12 cellular contexts compared by ENCODE assay signal in genomic region chr6:119148825-119149525, GRCh38.
DNase-seq lines count a peak whose midpoint lies in the region; ATAC-seq and TF ChIP-seq lines count a peak whose summit lies in the region.
"Had no signal": no experiment of that assay in that cellular context is flagged by ENCODE, and none has a peak within 500 bp of the region (broad histone marks: within the 10 kb centered on the region; RNA-seq: fewer than 3 reads in every experiment).

No MANE protein-coding gene starts in this region.

- H3K27ac ChIP-seq in osteoblast (ENCODE audit: low read depth, low read length): peak overlapping the region; percentile 92

- H3K4me3 ChIP-seq in osteoblast (ENCODE audit: insufficient read depth, low read length): peak overlapping the region; percentile 21

- H3K4me3 Mint-ChIP-seq in activated T-helper 2 cell treated with anti-CD3 and anti-CD28 coated beads, Interferon-gamma antibody, Interleukin-2, Interleukin-4, amounts not matched to agents 10 μg/mL and 5 μg/mL and 100 μg/mL, durations not matched to agents 14 hours and 24 hours and 36 hours (ENCODE audit: low read depth): no peak overlapping the region
- H3K4me3 Mint-ChIP-seq: activated CD8-positive, alpha-beta memory T cell treated with anti-CD3 and anti-CD28 coated beads, Interleukin-2, amount 10 ng/mL, durations not matched to agents 7 days and 5 days; CD4-positive, alpha-beta memory T cell had no signal

- no peaks in the 10 kb centered on the region for H3K36me3 ChIP-seq in osteoblast (ENCODE audit: insufficient read depth, low read length)

- peak overlapping the region; percentile 79 for H3K4me2 ChIP-seq in osteoblast (ENCODE audit: insufficient read depth, low read length)

- H3K27me3 ChIP-seq in osteoblast (ENCODE audit: insufficient read depth, low read length): no peaks in the 10 kb centered on the region

- peaks cover 57% of the 10 kb centered on the region for H3K4me1 Mint-ChIP-seq in activated T-helper 2 cell treated with anti-CD3 and anti-CD28 coated beads, Interferon-gamma antibody, Interleukin-2, Interleukin-4, amounts not matched to agents 10 μg/mL and 5 μg/mL and 100 μg/mL, durations not matched to agents 14 hours and 24 hours and 36 hours (ENCODE audit: low read depth)

- H3K9me3 Mint-ChIP-seq in activated T-helper 2 cell treated with anti-CD3 and anti-CD28 coated beads, Interferon-gamma antibody, Interleukin-2, Interleukin-4, amounts not matched to agents 10 μg/mL and 5 μg/mL and 100 μg/mL, durations not matched to agents 14 hours and 24 hours and 36 hours: peaks cover 17% of the 10 kb centered on the region

- no peaks in the 10 kb centered on the region for H3K9me3 ChIP-seq in osteoblast (ENCODE audit: low read depth, low read length)

- H4K20me1 ChIP-seq in osteoblast (ENCODE audit: insufficient read depth, low read length): no peaks in the 10 kb centered on the region

- peaks cover 14% of the 10 kb centered on the region for H3K36me3 Mint-ChIP-seq in activated T-helper 2 cell treated with anti-CD3 and anti-CD28 coated beads, Interferon-gamma antibody, Interleukin-2, Interleukin-4, amounts not matched to agents 10 μg/mL and 5 μg/mL and 100 μg/mL, durations not matched to agents 14 hours and 24 hours and 36 hours (ENCODE audit: low read depth)
- H3K36me3 Mint-ChIP-seq: activated naive CD8-positive, alpha-beta T cell; CD4-positive, alpha-beta memory T cell had no signal

- intact Hi-C loops in activated T-helper 2 cell treated with anti-CD3 and anti-CD28 coated beads, Interferon-gamma antibody, Interleukin-2, Interleukin-4, amounts not matched to agents 10 μg/mL and 5 μg/mL and 100 μg/mL, durations not matched to agents 14 hours and 24 hours and 36 hours (cut with micrococcal nuclease): loop anchor here (5.0 to 10.0 kb wide), 3 partner anchors 526 to 708 kb away; no protein-coding TSS in a partner anchor

- no peak for ATAC-seq in HG03460 (IDR thresholded peaks at IDR 0.05; ENCODE audit: unreplicated experiment)
- ATAC-seq: activated CD8-positive, alpha-beta memory T cell treated with anti-CD3 and anti-CD28 coated beads, Interleukin-2, amount 10 ng/mL, durations not matched to agents 7 days and 5 days had no signal

- no peaks in the 10 kb centered on the region for H3K79me2 ChIP-seq in osteoblast (ENCODE audit: insufficient read depth, low read length)

- peak; percentile 31 for DNase-seq in EH (ENCODE audit: low read depth)
- DNase-seq in cerebellar cortex (ENCODE audit: low spot score): peak; percentile 5
- DNase-seq in osteoblast (ENCODE audit: insufficient read length, low spot score, missing footprints): peak; percentile 53
- DNase-seq in NCI-H1105 (lab: John Stamatoyannopoulos, UW): no peak
- DNase-seq in NCI-H446 (lab: John Stamatoyannopoulos, UW): no peak
- no peak for DNase-seq in activated T-helper 2 cell treated with anti-CD3 and anti-CD28 coated beads, Interferon-gamma antibody, Interleukin-2, Interleukin-4, amounts not matched to agents 10 μg/mL and 5 μg/mL and 100 μg/mL, durations not matched to agents 14 hours and 24 hours and 36 hours (ENCODE audit: low spot score)
- DNase-seq: activated CD8-positive, alpha-beta memory T cell treated with anti-CD3 and anti-CD28 coated beads, Interleukin-2, amount 10 ng/mL, durations not matched to agents 7 days and 5 days; islet precursor cell had no signal

- H3K4me1 ChIP-seq in osteoblast (ENCODE audit: insufficient read depth, low read length): peaks cover 31% of the 10 kb centered on the region

- H3K27ac Mint-ChIP-seq in activated T-helper 2 cell treated with anti-CD3 and anti-CD28 coated beads, Interferon-gamma antibody, Interleukin-2, Interleukin-4, amounts not matched to agents 10 μg/mL and 5 μg/mL and 100 μg/mL, durations not matched to agents 14 hours and 24 hours and 36 hours: no peak overlapping the region
- H3K27ac Mint-ChIP-seq: CD4-positive, alpha-beta memory T cell had no signal

- H2AFZ ChIP-seq in osteoblast (ENCODE audit: low read length): no peak overlapping the region

- peaks cover 8% of the 10 kb centered on the region for H3K27me3 Mint-ChIP-seq in activated T-helper 2 cell treated with anti-CD3 and anti-CD28 coated beads, Interferon-gamma antibody, Interleukin-2, Interleukin-4, amounts not matched to agents 10 μg/mL and 5 μg/mL and 100 μg/mL, durations not matched to agents 14 hours and 24 hours and 36 hours (ENCODE audit: low read depth)

- no peak for TF ChIP-seq CTCF in osteoblast (IDR thresholded peaks at IDR 0.05; ENCODE audit: extremely low read depth, low read depth, low read length)

TF ChIP-seq in PFSK-1, 5 proteins besides CTCF, POLR2A, EP300 and RAD21:
- TF ChIP-seq TAF1 (IDR thresholded peaks at IDR 0.05; ENCODE audit: borderline replicate concordance, insufficient read depth, low read length) (peak; percentile 26; the same call in 1 of the 2 replicates), SIN3A (IDR thresholded peaks at IDR 0.05; ENCODE audit: borderline replicate concordance, insufficient read depth, low read length) (no peak)

Comparison
In these comparisons a context has a peak if more than half of its experiments do, and no peak if none do; other contexts are left out.
1. DNase-seq: peak in EH (single experiment), cerebellar cortex (single experiment) and osteoblast (single experiment); none in NCI-H1105 (single experiment), NCI-H446 (0 of 2) and activated T-helper 2 cell treated with anti-CD3 and anti-CD28 coated beads, Interferon-gamma antibody, Interleukin-2, Interleukin-4, amounts not matched to agents 10 μg/mL and 5 μg/mL and 100 μg/mL, durations not matched to agents 14 hours and 24 hours and 36 hours (single experiment).